ENCODE assay signal across 9 cellular contexts in genomic region chr10:79249156-79250121, GRCh38.
A peak's percentile ranks its signal among the peaks of the same experiment; 100 is the strongest.
DNase-seq lines count a peak whose midpoint lies in the region; ATAC-seq, FAIRE-seq and TF ChIP-seq lines count a peak whose summit lies in the region.
"Had no signal": no experiment of that assay in that cellular context is flagged by ENCODE, and none has a peak within 500 bp of the region (broad histone marks: within the 10 kb centered on the region; RNA-seq: fewer than 3 reads in every experiment).

No MANE protein-coding gene starts in this region.

- TF ChIP-seq CTCF in HepG2 (CRISPR knock-in tag; IDR thresholded peaks at IDR 0.05) (no peak), right lobe of liver (IDR thresholded peaks at IDR 0.05) (no peak), colonic mucosa (IDR thresholded peaks at IDR 0.05) (no peak), tibial artery (IDR thresholded peaks at IDR 0.05) (no peak), psoas muscle (IDR thresholded peaks at IDR 0.05) (no peak), SK-N-SH (IDR thresholded peaks at IDR 0.05) (no peak)

- no peak for ATAC-seq in HepG2
- ATAC-seq in right lobe of liver = no peak
- peak; percentile 47 for ATAC-seq in HG03108 (IDR thresholded peaks at IDR 0.05; ENCODE audit: unreplicated experiment)
- ATAC-seq in psoas muscle = no peak

- no peaks in the 10 kb centered on the region for H3K79me2 ChIP-seq in HepG2 (ENCODE audit: insufficient read depth, low read length)
- peaks cover 99% of the 10 kb centered on the region for H3K79me2 ChIP-seq in SK-N-SH (ENCODE audit: insufficient read depth)

- H3K27ac ChIP-seq in HepG2 (ENCODE audit: extremely low read length, insufficient read depth, low read length) (no peak overlapping the region), right lobe of liver (peak overlapping the region in 1 of 3 donors; percentile 65), colonic mucosa (peak overlapping the region; percentile 67), tibial artery (peak overlapping the region; percentile 96 to 97), psoas muscle (no peak overlapping the region), SK-N-SH (ENCODE audit: low read depth in 2 of 2, low read length in 1 of 2) (peak overlapping the region in 1 of 2 experiments; percentile 99; a peak in 2 of 4 replicates)

- no TSS peak for BruUV-seq in HepG2 (replicated peaks; lab: Mats Ljungman, UMichigan)

- H3K27me3 ChIP-seq in HepG2 (ENCODE audit: control insufficient read depth in 1 of 2, insufficient read depth in 2 of 2, low read length in 2 of 2) (no peaks in the 10 kb centered on the region), right lobe of liver (no peaks in the 10 kb centered on the region), colonic mucosa (no peaks in the 10 kb centered on the region), tibial artery (no peaks in the 10 kb centered on the region), psoas muscle (ENCODE audit: insufficient read depth in 3 of 3, low read length in 2 of 3) (no peaks in the 10 kb centered on the region), SK-N-SH (ENCODE audit: insufficient read depth) (no peaks in the 10 kb centered on the region)

- in situ Hi-C loops in HepG2 (cut with HindIII; ENCODE audit: extremely low pct_ligation_motif_present, low pct_unique_long_range_greater_than_20kb) = no loop called here

- H3K4me2 ChIP-seq in HepG2 (ENCODE audit: low read depth, low read length) (no peak overlapping the region), SK-N-SH (no peak overlapping the region)

- POLR2A ChIA-PET in HepG2 (lab: Yijun Ruan, JAX) = no interaction called here
- POLR2A ChIA-PET in SK-N-SH (lab: Yijun Ruan, JAX) = interaction anchor here (0.6 to 12.6 kb wide), 7 partner anchors 9 to 812 kb away, joined by 3 to 237 read pairs (median 4); no protein-coding TSS in a partner anchor

- DNase-seq in HepG2 (ENCODE audit: low spot score) (no peak), right lobe of liver (no peak), colonic mucosa (no peak), tibial artery (no peak), psoas muscle (no peak), SK-N-SH (no peak)
- DNase-seq in activated effector memory CD4-positive, alpha-beta T cell treated with anti-CD3 and anti-CD28 coated beads, Interleukin-2, amount 50 U/mL, for 16 hours = no peak

- no peaks in the 10 kb centered on the region for H3K9me3 ChIP-seq in HepG2 (ENCODE audit: low read length)
- H3K9me3 ChIP-seq in right lobe of liver = no peaks in the 10 kb centered on the region
- H3K9me3 ChIP-seq in colonic mucosa = no peaks in the 10 kb centered on the region
- no peaks in the 10 kb centered on the region for H3K9me3 ChIP-seq in tibial artery
- no peaks in the 10 kb centered on the region for H3K9me3 ChIP-seq in psoas muscle
- no peaks in the 10 kb centered on the region for H3K9me3 ChIP-seq in SK-N-SH

- FAIRE-seq in HepG2 (lab: Jason Lieb, UNC) = no peak
- FAIRE-seq: keratinocyte had no signal

- peaks cover 3% of the 10 kb centered on the region for H3F3A ChIP-seq in SK-N-SH (replicated peaks; ENCODE audit: insufficient read depth)

- CTCF ChIA-PET in HepG2 (lab: Yijun Ruan, JAX; ENCODE audit: low intra/inter-chr PET ratio, low total read pairs) = no interaction called here
- CTCF ChIA-PET in SK-N-SH (lab: Yijun Ruan, JAX) = interaction anchor here (0.6 to 1.9 kb wide), 7 partner anchors 11 to 98 kb away, joined by 3 to 7 read pairs (median 4); no protein-coding TSS in a partner anchor

- no peak for TF ChIP-seq EP300 in HepG2 (IDR thresholded peaks at IDR 0.05; ENCODE audit: low read depth in 2 of 2, low read length in 2 of 2)
- TF ChIP-seq EP300 in HepG2 (CRISPR knock-in tag; IDR thresholded peaks at IDR 0.05; ENCODE audit: borderline replicate concordance) = no peak
- TF ChIP-seq EP300 in SK-N-SH (IDR thresholded peaks at IDR 0.05; ENCODE audit: borderline replicate concordance in 1 of 2, low read depth in 1 of 2, low read length in 1 of 2) = no peak

- H3K4me1 ChIP-seq in HepG2 (ENCODE audit: insufficient read depth, low read length) (no peaks in the 10 kb centered on the region), right lobe of liver (peaks cover 0 to 36% (median 17%) of the 10 kb centered on the region in 4 donors), colonic mucosa (peaks cover 6% of the 10 kb centered on the region), tibial artery (peaks cover 10 to 73% (median 59%) of the 10 kb centered on the region in 4 donors), psoas muscle (peaks cover 59% of the 10 kb centered on the region), SK-N-SH (ENCODE audit: control insufficient read depth in 1 of 2, insufficient read depth in 2 of 2, low read depth in 1 of 2, low read length in 1 of 2) (peaks cover 34 to 100% of the 10 kb centered on the region in 2 experiments)

- TF ChIP-seq POLR2A in HepG2 (IDR thresholded peaks at IDR 0.05; ENCODE audit: insufficient read depth in 1 of 2, low read depth in 2 of 2, low read length in 2 of 2) = no peak
- no peak for TF ChIP-seq POLR2A in right lobe of liver (IDR thresholded peaks at IDR 0.05)

- peaks cover 16 to 42% of the 10 kb centered on the region in 2 experiments; a peak in 4 of 5 replicates for H3K36me3 ChIP-seq in HepG2 (replicated peaks in 1 of 2; ENCODE audit: control insufficient read depth in 1 of 2, insufficient read depth in 2 of 2, low read length in 2 of 2)
- H3K36me3 ChIP-seq in right lobe of liver = no peaks in the 10 kb centered on the region
- H3K36me3 ChIP-seq in colonic mucosa = no peaks in the 10 kb centered on the region
- peaks cover 0 to 13% (median 0%) of the 10 kb centered on the region in 3 donors for H3K36me3 ChIP-seq in tibial artery
- H3K36me3 ChIP-seq in psoas muscle (ENCODE audit: insufficient read depth in 1 of 2, low read depth in 1 of 2) = peaks cover 0 to 9% of the 10 kb centered on the region in 2 donors
- H3K36me3 ChIP-seq in SK-N-SH (replicated peaks in 1 of 2; ENCODE audit: control insufficient read depth in 1 of 2, insufficient read depth in 2 of 2, low read length in 1 of 2) = peaks cover 0 to 5% of the 10 kb centered on the region in 2 experiments

- 95% methylated on average over 12 of the region's 20 CpGs for WGBS in HepG2 (ENCODE audit: low lambda C conversion rate)
- WGBS in right lobe of liver (ENCODE audit: insufficient coverage, low coverage, low lambda C conversion rate, missing lambda C conversion rate) = 85% methylated on average over 7 of the region's 20 CpGs
- 78 to 84% (median 82%) methylated on average over 20 of the region's 20 CpGs for WGBS in psoas muscle, 3 donors
- WGBS in SK-N-SH (ENCODE audit: low lambda C conversion rate) = 96% methylated on average over 19 of the region's 20 CpGs

- peaks cover 48% of the 10 kb centered on the region; the same call in 1 of the 2 replicates for H4K20me1 ChIP-seq in HepG2 (ENCODE audit: insufficient read depth, low read length)
- H4K20me1 ChIP-seq in SK-N-SH (ENCODE audit: insufficient read depth) = peaks cover 100% of the 10 kb centered on the region

- H3K9ac ChIP-seq in HepG2 (ENCODE audit: insufficient read depth, low read depth, low read length) (no peak overlapping the region), colonic mucosa (ENCODE audit: low read depth in 2 of 2, low read length in 2 of 2) (no peak overlapping the region), SK-N-SH (no peak overlapping the region)

- H3K4me3 ChIP-seq in HepG2 (replicated peaks in 1 of 3; ENCODE audit: insufficient read depth in 1 of 3, low read depth in 2 of 3, low read length in 3 of 3) (no peak overlapping the region), right lobe of liver (no peak overlapping the region), colonic mucosa (no peak overlapping the region), tibial artery (no peak overlapping the region), psoas muscle (no peak overlapping the region), SK-N-SH (ENCODE audit: low read depth in 2 of 2, low read length in 1 of 2) (no peak overlapping the region)

- H2AFZ ChIP-seq in HepG2 (ENCODE audit: low read length) (no peak overlapping the region), SK-N-SH (ENCODE audit: low read depth) (no peak overlapping the region)

- TF ChIP-seq RAD21 in HepG2 (CRISPR knock-in tag; IDR thresholded peaks at IDR 0.05) (no peak), SK-N-SH (IDR thresholded peaks at IDR 0.05; ENCODE audit: low read length) (no peak)

- intact Hi-C loops in HepG2 (cut with micrococcal nuclease; ENCODE audit: unreplicated experiment) (no loop called here), right lobe of liver (cut with DNase I) (no loop called here), colonic mucosa (cut with DNase I) (no loop called here), tibial artery (cut with DNase I; ENCODE audit: low total_unique reads) (loop anchor here (10.0 kb wide), 2 partner anchors 95 to 195 kb away; partner anchors contain the start of gene ZCCHC24), psoas muscle (cut with DNase I) (no loop called here)

- no peaks in the 10 kb centered on the region for H3K9me2 ChIP-seq in SK-N-SH

TF ChIP-seq in HepG2, 621 proteins besides CTCF, POLR2A, EP300 and RAD21:
- TF ChIP-seq ZNF790 (CRISPR knock-in tag; IDR thresholded peaks at IDR 0.05; ENCODE audit: borderline replicate concordance) (no peak), CCAR2 (optimal IDR thresholded peaks at IDR 0.05; ENCODE audit: low read depth, low read length) (no peak), AGO2 (optimal IDR thresholded peaks at IDR 0.05; ENCODE audit: low read depth, low read length) (peak; percentile 22)

TF ChIP-seq in SK-N-SH, 30 proteins besides CTCF, POLR2A, EP300 and RAD21:
- TF ChIP-seq PBX3 (IDR thresholded peaks at IDR 0.05) (no peak), POLR2AphosphoS5 (IDR thresholded peaks at IDR 0.05; ENCODE audit: low read depth, low read length) (no peak), NRF1 (IDR thresholded peaks at IDR 0.05; ENCODE audit: low read depth, low read length) (no peak)
TF ChIP-seq in SK-N-SH: peak in this region for 0.

Comparison
In these comparisons a context has a peak if more than half of its experiments do, and no peak if none do; other contexts are left out.
1. H3K27ac ChIP-seq: peak in colonic mucosa (single experiment) and tibial artery (2 of 2); none in HepG2 (single experiment) and psoas muscle (single experiment).